In genomic region chr17:45380046-45380765, GRCh38 we compare ENCODE assay signal across 19 cellular contexts. TPM values are rescaled to one million over a fixed set of nuclear protein-coding genes. Genes with fewer than 3 reads are reported as not detected.
DNase-seq lines count a peak whose midpoint lies in the region; ATAC-seq and TF ChIP-seq lines count a peak whose summit lies in the region.
"Had no signal": no experiment of that assay in that cellular context is flagged by ENCODE, and none has a peak within 500 bp of the region (broad histone marks: within the 10 kb centered on the region; RNA-seq: fewer than 3 reads in every experiment).

No MANE protein-coding gene starts in this region.

- CTCF ChIA-PET in activated naive CD4-positive, alpha-beta T cell treated with anti-CD3 and anti-CD28 coated beads, Interleukin-2, amount 10 ng/mL, durations not matched to agents 7 days and 5 days (lab: Charles Lee) = interaction anchor here (0.7 to 6.5 kb wide), 7 partner anchors 8 to 245 kb away, joined by 3 to 116 read pairs (median 3); partner anchors contain the start of gene ACBD4

- peaks cover 6% of the 10 kb centered on the region for H3K4me1 Mint-ChIP-seq in activated naive CD4-positive, alpha-beta T cell treated with anti-CD3 and anti-CD28 coated beads, Interleukin-2, amount 10 ng/mL, durations not matched to agents 7 days and 5 days
- H3K4me1 Mint-ChIP-seq in endodermal cell = peaks cover 18% of the 10 kb centered on the region

- no peak for DNase-seq in activated naive CD4-positive, alpha-beta T cell treated with anti-CD3 and anti-CD28 coated beads, Interleukin-2, amount 10 ng/mL, durations not matched to agents 7 days and 5 days
- DNase-seq in activated naive CD4-positive, alpha-beta T cell treated with Interleukin-2 at 50 U/mL for 16 hours = no peak
- DNase-seq in heart right ventricle = no peak
- peak; percentile 32 for DNase-seq in osteoblast (ENCODE audit: insufficient read length, low spot score, missing footprints)
- no peak for DNase-seq in endodermal cell
- no peak for DNase-seq in KBM-7
- DNase-seq in NCI-H1436 (lab: John Stamatoyannopoulos, UW) = no peak
- DNase-seq: Caco-2, DMS53, NCI-H1048, NCI-H1694, NCI-H2107, NCI-H69, PC-9, SHP77 had no signal

- no peak overlapping the region for H3K4me3 Mint-ChIP-seq in activated naive CD4-positive, alpha-beta T cell treated with anti-CD3 and anti-CD28 coated beads, Interleukin-2, amount 10 ng/mL, durations not matched to agents 7 days and 5 days
- no peak overlapping the region for H3K4me3 Mint-ChIP-seq in endodermal cell

- H3K36me3 Mint-ChIP-seq in activated naive CD4-positive, alpha-beta T cell treated with anti-CD3 and anti-CD28 coated beads, Interleukin-2, amount 10 ng/mL, durations not matched to agents 7 days and 5 days = no peaks in the 10 kb centered on the region
- no peaks in the 10 kb centered on the region for H3K36me3 Mint-ChIP-seq in endodermal cell (ENCODE audit: low read depth)

- peak overlapping the region; percentile 13; the same call in 1 of the 2 replicates for H3K9ac ChIP-seq in OCI-LY3 (ENCODE audit: low read length)
- no peak overlapping the region for H3K9ac ChIP-seq in endodermal cell (ENCODE audit: extremely low read depth, low read length, poor library complexity, severe bottlenecking)

- H4K20me1 ChIP-seq in OCI-LY3 (ENCODE audit: insufficient read depth, low read length) (no peaks in the 10 kb centered on the region), osteoblast (ENCODE audit: insufficient read depth, low read length) (no peaks in the 10 kb centered on the region)

- H3K27ac ChIP-seq in OCI-LY3 (ENCODE audit: low read length) = peak overlapping the region; percentile 60
- H3K27ac ChIP-seq in heart right ventricle = peak overlapping the region in 7 of 10 donors; percentile 7 to 82 (median 50)
- H3K27ac ChIP-seq in osteoblast (ENCODE audit: low read depth, low read length) = no peak overlapping the region
- no peak overlapping the region for H3K27ac ChIP-seq in endodermal cell (ENCODE audit: low read depth, low read length)
- H3K27ac ChIP-seq: 22Rv1, C4-2B, PC-9 had no signal

- peak overlapping the region; percentile 44 for H3K4me3 ChIP-seq in OCI-LY3 (ENCODE audit: low read length)
- no peak overlapping the region for H3K4me3 ChIP-seq in heart right ventricle
- H3K4me3 ChIP-seq in osteoblast (ENCODE audit: insufficient read depth, low read length) = no peak overlapping the region
- H3K4me3 ChIP-seq in endodermal cell (ENCODE audit: low read length) = no peak overlapping the region
- H3K4me3 ChIP-seq: K562, PC-9 had no signal

- H2AFZ ChIP-seq in OCI-LY3 (ENCODE audit: low read depth, low read length) (no peak overlapping the region), osteoblast (ENCODE audit: low read length) (no peak overlapping the region)
- H2AFZ ChIP-seq: PC-9 had no signal

- H3K36me3 ChIP-seq in OCI-LY3 (replicated peaks; ENCODE audit: low read depth, low read length) = no peaks in the 10 kb centered on the region
- H3K36me3 ChIP-seq in heart right ventricle = no peaks in the 10 kb centered on the region
- no peaks in the 10 kb centered on the region for H3K36me3 ChIP-seq in osteoblast (ENCODE audit: insufficient read depth, low read length)
- H3K36me3 ChIP-seq in endodermal cell (ENCODE audit: control insufficient read depth, insufficient read depth, low read length) = no peaks in the 10 kb centered on the region

- H3K27ac Mint-ChIP-seq in activated naive CD4-positive, alpha-beta T cell treated with anti-CD3 and anti-CD28 coated beads, Interleukin-2, amount 10 ng/mL, durations not matched to agents 7 days and 5 days = peak overlapping the region; percentile 12
- no peak overlapping the region for H3K27ac Mint-ChIP-seq in endodermal cell

- peaks cover 72% of the 10 kb centered on the region for H3K4me1 ChIP-seq in OCI-LY3 (ENCODE audit: low read length)
- H3K4me1 ChIP-seq in heart right ventricle = peaks cover 0 to 54% (median 18%) of the 10 kb centered on the region in 9 donors
- H3K4me1 ChIP-seq in osteoblast (ENCODE audit: insufficient read depth, low read length) = peaks cover 14% of the 10 kb centered on the region
- H3K4me1 ChIP-seq in endodermal cell (ENCODE audit: control insufficient read depth, insufficient read depth, low read length) = no peaks in the 10 kb centered on the region

- H3K27me3 ChIP-seq in OCI-LY3 (ENCODE audit: low read depth, low read length) (peaks cover 7% of the 10 kb centered on the region; the same call in 1 of the 2 replicates), heart right ventricle (no peaks in the 10 kb centered on the region), osteoblast (ENCODE audit: insufficient read depth, low read length) (no peaks in the 10 kb centered on the region), endodermal cell (ENCODE audit: control insufficient read depth, insufficient read depth, low read length, poor library complexity, severe bottlenecking) (no peaks in the 10 kb centered on the region)

- in situ Hi-C loops in KBM-7 (cut with MboI; ENCODE audit: low pct_unique_long_range_greater_than_20kb, low sequenced_read_pairs) = no loop called here

- H3K9me3 Mint-ChIP-seq in activated naive CD4-positive, alpha-beta T cell treated with anti-CD3 and anti-CD28 coated beads, Interleukin-2, amount 10 ng/mL, durations not matched to agents 7 days and 5 days = no peaks in the 10 kb centered on the region
- H3K9me3 Mint-ChIP-seq in endodermal cell = no peaks in the 10 kb centered on the region

- peak in 6 of 8 donors; percentile 46 to 81 (median 70) for ATAC-seq in heart right ventricle
- ATAC-seq: K562 had no signal

- intact Hi-C loops in heart right ventricle (cut with DNase I) = loop anchor here in 3 of 10 donors (5.0 to 10.0 kb wide), 3 partner anchors 83 to 245 kb away; partner anchors contain the start of genes ACBD4 (in 1 of the 3) and PLCD3 (in 1 of the 3)

- H3K79me2 ChIP-seq in OCI-LY3 (ENCODE audit: low read length) = no peaks in the 10 kb centered on the region
- H3K79me2 ChIP-seq in osteoblast (ENCODE audit: insufficient read depth, low read length) = no peaks in the 10 kb centered on the region

- H3K4me2 ChIP-seq in OCI-LY3 (ENCODE audit: low read length) (peak overlapping the region; percentile 62), osteoblast (ENCODE audit: insufficient read depth, low read length) (no peak overlapping the region)
- H3K4me2 ChIP-seq: PC-9 had no signal

- WGBS in heart right ventricle, 2 donors = 37 to 49% methylated on average over 13 of the region's 13 CpGs
- WGBS in endodermal cell (ENCODE audit: insufficient coverage in 1 of 2, insufficient read length in 1 of 2), 2 experiments = 88 to 91% methylated on average over 10 to 13 of the region's 13 CpGs

- H3K27me3 Mint-ChIP-seq in activated naive CD4-positive, alpha-beta T cell treated with anti-CD3 and anti-CD28 coated beads, Interleukin-2, amount 10 ng/mL, durations not matched to agents 7 days and 5 days = peaks cover 38% of the 10 kb centered on the region
- H3K27me3 Mint-ChIP-seq in endodermal cell (ENCODE audit: insufficient read depth) = peaks cover 26% of the 10 kb centered on the region

- TF ChIP-seq CTCF in OCI-LY3 (IDR thresholded peaks at IDR 0.05; ENCODE audit: low read depth, low read length) = no peak
- TF ChIP-seq CTCF in heart right ventricle (IDR thresholded peaks at IDR 0.05) = no peak
- TF ChIP-seq CTCF in osteoblast (IDR thresholded peaks at IDR 0.05; ENCODE audit: extremely low read depth, low read depth, low read length) = no peak
- no peak for TF ChIP-seq CTCF in endodermal cell (conservative IDR thresholded peaks at IDR 0.05)

- H3K9me3 ChIP-seq in OCI-LY3 (ENCODE audit: insufficient read depth, low read length) = no peaks in the 10 kb centered on the region
- no peaks in the 10 kb centered on the region for H3K9me3 ChIP-seq in heart right ventricle
- H3K9me3 ChIP-seq in osteoblast (ENCODE audit: low read depth, low read length) = no peaks in the 10 kb centered on the region
- no peaks in the 10 kb centered on the region for H3K9me3 ChIP-seq in endodermal cell (ENCODE audit: control insufficient read depth, low read length)
- H3K9me3 ChIP-seq: Caco-2 had no signal

RNA-seq across cellular contexts. Expression of gene ARHGAP27, which starts 52.5 kb away (rescaled TPM):
- total RNA-seq in heart right ventricle (10 to 100 TPM; 15.2 to 46.9 (median 25.3) TPM), osteoblast (2.9 and 6.2 TPM in 2 replicates), endodermal cell (10 to 100 TPM; 16.4 to 20.6 TPM)
- polyA plus RNA-seq in heart right ventricle = 10 to 100 TPM; 17.9 to 65.8 TPM
- 2.5 TPM for polyA plus RNA-seq in endodermal cell (2013, experiment 1 of 2)
- 3.8 TPM for polyA plus RNA-seq in endodermal cell (2013, experiment 2 of 2)

Comparison
In these comparisons a context has a peak if more than half of its experiments do, and no peak if none do; other contexts are left out.
1. H3K27ac ChIP-seq: peak in OCI-LY3 (single experiment) and heart right ventricle (7 of 10); none in osteoblast (single experiment) and endodermal cell (single experiment).